In the genomic region with DNA sequence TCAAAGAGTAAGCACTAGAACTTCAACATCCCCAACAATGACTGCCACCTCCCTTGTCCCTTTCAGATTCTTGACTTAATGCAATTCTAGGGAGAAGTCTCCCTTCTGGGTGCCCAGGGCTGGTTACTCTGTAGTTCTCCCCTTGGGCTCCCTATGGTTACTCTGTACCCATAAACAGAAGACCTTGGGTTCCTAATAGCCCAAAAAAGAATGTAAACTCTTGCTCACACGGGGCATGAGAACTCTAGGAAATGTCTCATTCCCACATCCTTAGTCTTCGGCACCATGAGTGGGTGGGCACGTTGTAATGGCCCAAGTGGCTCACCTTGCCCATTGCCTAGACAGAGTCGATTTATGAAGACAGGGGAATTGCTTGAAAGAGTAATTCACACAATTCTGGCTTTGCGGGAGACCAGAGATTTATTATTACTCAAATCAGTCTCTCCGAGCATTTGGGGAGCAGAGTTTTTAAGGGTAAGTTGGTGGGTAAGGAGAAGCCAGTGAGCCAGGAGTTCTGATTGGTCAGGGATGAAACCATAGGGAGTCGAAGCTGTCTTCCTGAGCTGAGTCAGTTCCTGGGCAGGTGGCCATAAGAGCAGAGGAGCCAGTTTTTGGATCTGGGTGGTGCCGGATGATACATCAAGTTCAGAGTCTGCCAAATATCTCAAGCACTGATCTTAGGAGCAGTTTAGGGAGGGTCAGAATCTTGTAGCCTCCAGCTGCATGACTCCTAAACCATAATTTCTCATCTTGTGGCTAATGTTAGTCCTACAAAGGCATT, we compare ENCODE assay signal across 19 cellular contexts.
DNase-seq lines count a peak whose midpoint lies in the region; ATAC-seq and TF ChIP-seq lines count a peak whose summit lies in the region.
"Had no signal": no experiment of that assay in that cellular context is flagged by ENCODE, and none has a peak within 500 bp of the region (broad histone marks: within the 10 kb centered on the region; RNA-seq: fewer than 3 reads in every experiment).

No MANE protein-coding gene starts in this region.

- H3K27ac ChIP-seq in breast epithelium (no peak overlapping the region), adrenal gland (no peak overlapping the region), smooth muscle cell (ENCODE audit: low read depth) (no peak overlapping the region)
- H3K27ac ChIP-seq: gastrocnemius medialis, neutrophil had no signal

- H3K4me3 ChIP-seq in breast epithelium, result no peak overlapping the region
- no peak overlapping the region for H3K4me3 ChIP-seq in adrenal gland
- no peak overlapping the region for H3K4me3 ChIP-seq in smooth muscle cell
- H3K4me3 ChIP-seq: gastrocnemius medialis had no signal

- intact Hi-C loops in MCF 10A (cut with micrococcal nuclease) (loop anchor here (5.0 kb wide), 1 partner anchor 44 kb away; no protein-coding TSS in a partner anchor), breast epithelium (cut with DNase I; ENCODE audit: low total_unique reads) (no loop called here), adrenal gland (cut with DNase I) (no loop called here)

- no peaks in the 10 kb centered on the region for H3K9me3 Mint-ChIP-seq in MCF 10A (ENCODE audit: unreplicated experiment)
- H3K9me3 Mint-ChIP-seq: WTC11 had no signal

- TF ChIP-seq CTCF in MCF 10A (IDR thresholded peaks at IDR 0.05; ENCODE audit: unreplicated experiment) (no peak), breast epithelium (IDR thresholded peaks at IDR 0.05) (no peak), adrenal gland (IDR thresholded peaks at IDR 0.05) (no peak), smooth muscle cell (IDR thresholded peaks at IDR 0.05; ENCODE audit: borderline replicate concordance, insufficient read depth, poor library complexity, severe bottlenecking) (no peak)

- no TSS peak for BruUV-seq in MCF 10A (replicated peaks; lab: Mats Ljungman, UMichigan)

- TF ChIP-seq POLR2A in breast epithelium (IDR thresholded peaks at IDR 0.05), result no peak
- TF ChIP-seq POLR2A in adrenal gland (IDR thresholded peaks at IDR 0.05), result no peak

- H3K4me1 Mint-ChIP-seq in MCF 10A (ENCODE audit: insufficient read depth, unreplicated experiment), result peaks cover 22% of the 10 kb centered on the region

- no peaks in the 10 kb centered on the region for H3K36me3 Mint-ChIP-seq in MCF 10A (ENCODE audit: insufficient read depth, unreplicated experiment)
- H3K36me3 Mint-ChIP-seq: WTC11 had no signal

- no peaks in the 10 kb centered on the region for H3K79me2 ChIP-seq in smooth muscle cell (ENCODE audit: low read depth)

- H3K9ac ChIP-seq in smooth muscle cell (ENCODE audit: low read depth), result no peak overlapping the region

- no peaks in the 10 kb centered on the region for H3K36me3 ChIP-seq in breast epithelium
- H3K36me3 ChIP-seq in adrenal gland (replicated peaks in 1 of 2), result no peaks in the 10 kb centered on the region
- H3K36me3 ChIP-seq in smooth muscle cell (ENCODE audit: low read depth), result no peaks in the 10 kb centered on the region
- H3K36me3 ChIP-seq: gastrocnemius medialis had no signal

- peak overlapping the region; percentile 4 for H3K4me3 Mint-ChIP-seq in MCF 10A (ENCODE audit: unreplicated experiment)
- H3K4me3 Mint-ChIP-seq: WTC11 had no signal

- POLR2A ChIA-PET in MCF 10A (lab: Yijun Ruan, JAX), result interaction anchor here (1.0 to 2.6 kb wide), 12 partner anchors 9 to 327 kb away, joined by 3 to 14 read pairs (median 4); no protein-coding TSS in a partner anchor

- no peaks in the 10 kb centered on the region for H4K20me1 ChIP-seq in smooth muscle cell (ENCODE audit: low read depth)

- peak; percentile 98 for DNase-seq in MCF 10A (ENCODE audit: unreplicated experiment)
- no peak for DNase-seq in breast epithelium (ENCODE audit: low spot score in 2 of 2)
- peak; percentile 64 to 84 (median 76) for DNase-seq in adrenal gland
- peak; percentile 49 for DNase-seq in inferior parietal cortex (ENCODE audit: extremely low spot score)
- no peak for DNase-seq in smooth muscle cell (lab: John Stamatoyannopoulos, UW; ENCODE audit: unreplicated experiment)
- DNase-seq in NCI-H345 treated with DMSO at 0.1 percent for 48 hours (lab: John Stamatoyannopoulos, UW; ENCODE audit: unreplicated experiment), result no peak
- DNase-seq: activated T-cell treated with anti-CD3 and anti-CD28 coated beads, Interleukin-2, amount 50 U/mL, for 48 hours; GF-D8; KBM-7; left colon; NCI-H2171 treated with DMSO at 0.1 percent for 48 hours; SHP77 treated with DMSO at 0.1 percent for 48 hours; stimulated activated CD4-positive, alpha-beta T cell treated with anti-CD3 and anti-CD28 coated beads, Interleukin-1b, Interleukin-23, amount 100 ng/mL, for 48 hours; stimulated activated naive CD4-positive, alpha-beta T cell treated with Interleukin-2 at 50 U/mL for 16 hours had no signal

- 55 to 64% (median 57%) methylated on average over 8 of the region's 8 CpGs for WGBS in adrenal gland, 4 donors
- WGBS in smooth muscle cell (ENCODE audit: low lambda C conversion rate), result 89% methylated on average over 8 of the region's 8 CpGs

- CTCF ChIA-PET in MCF 10A (lab: Yijun Ruan, JAX), result interaction anchor here (0.6 to 2.9 kb wide), 9 partner anchors 12 to 477 kb away, joined by 3 to 15 read pairs (median 3); no protein-coding TSS in a partner anchor

- H3K4me2 ChIP-seq in smooth muscle cell, result no peak overlapping the region

- H3K27me3 ChIP-seq in breast epithelium (no peaks in the 10 kb centered on the region), adrenal gland (no peaks in the 10 kb centered on the region), smooth muscle cell (ENCODE audit: low read depth) (peaks cover 14% of the 10 kb centered on the region)
- H3K27me3 ChIP-seq: gastrocnemius medialis had no signal

- H3F3A ChIP-seq in smooth muscle cell (ENCODE audit: low read depth), result no peaks in the 10 kb centered on the region

- peak overlapping the region; percentile 37 for H3K27ac Mint-ChIP-seq in MCF 10A (ENCODE audit: low read depth, unreplicated experiment)
- H3K27ac Mint-ChIP-seq: WTC11 had no signal

- no peaks in the 10 kb centered on the region for H3K27me3 Mint-ChIP-seq in MCF 10A (ENCODE audit: insufficient read depth, unreplicated experiment)

- H2AFZ ChIP-seq in smooth muscle cell (ENCODE audit: low read depth), result no peak overlapping the region

- no peak for ATAC-seq in HG03354 (IDR thresholded peaks at IDR 0.05; ENCODE audit: poor library complexity, severe bottlenecking, unreplicated experiment)
- no peak for ATAC-seq in HG03520 (IDR thresholded peaks at IDR 0.05; ENCODE audit: unreplicated experiment)
- ATAC-seq: gastrocnemius medialis, left colon, WTC11 had no signal

- H3K4me1 ChIP-seq in breast epithelium, result no peaks in the 10 kb centered on the region
- H3K4me1 ChIP-seq in adrenal gland (replicated peaks in 1 of 2), result no peaks in the 10 kb centered on the region
- no peaks in the 10 kb centered on the region for H3K4me1 ChIP-seq in smooth muscle cell (ENCODE audit: low read depth)
- H3K4me1 ChIP-seq: gastrocnemius medialis had no signal

- H3K9me3 ChIP-seq in breast epithelium (no peaks in the 10 kb centered on the region), adrenal gland (replicated peaks in 1 of 3) (no peaks in the 10 kb centered on the region), smooth muscle cell (replicated peaks; ENCODE audit: low read depth) (no peaks in the 10 kb centered on the region)
- H3K9me3 ChIP-seq: gastrocnemius medialis, neutrophil had no signal

Comparison
In these comparisons a context has a peak if more than half of its experiments do, and no peak if none do; other contexts are left out.
1. DNase-seq: peak in MCF 10A (single experiment), adrenal gland (7 of 7) and inferior parietal cortex (single experiment); none in breast epithelium (0 of 2), smooth muscle cell (single experiment) and NCI-H345 treated with DMSO at 0.1 percent for 48 hours (single experiment).